ENCODE assay signal across 24 cellular contexts in genomic region chr1:239682945-239683344, GRCh38.
"Had no signal": no experiment of that assay in that cellular context is flagged by ENCODE, and none has a peak within 500 bp of the region (broad histone marks: within the 10 kb centered on the region; RNA-seq: fewer than 3 reads in every experiment).

No MANE protein-coding gene starts in this region.

- H3K4me1 Mint-ChIP-seq: activated CD4-positive, alpha-beta T cell treated with anti-CD3 and anti-CD28 coated beads, Interleukin-2, amount 10 ng/mL, durations not matched to agents 7 days and 5 days; activated CD8-positive, alpha-beta memory T cell treated with anti-CD3 and anti-CD28 coated beads, Interleukin-2, amount 10 ng/mL, durations not matched to agents 7 days and 5 days; activated naive CD8-positive, alpha-beta T cell treated with anti-CD3 and anti-CD28 coated beads, Interleukin-2, amount 50 U/mL, for 24 hours; memory B cell; stimulated activated naive B cell treated with anti-CD40 and anti-IgM and Interleukin-4, amounts not matched to agents 10 μg/mL and 1 μg/mL and 100 μg/mL, for 72 hours had no signal

- H3K27ac ChIP-seq: coronary artery, esophagus squamous epithelium, heart left ventricle, testis, uterus, VCaP had no signal

- H3K36me3 ChIP-seq: esophagus squamous epithelium, heart left ventricle, uterus had no signal

- H3K4me3 ChIP-seq: coronary artery, esophagus squamous epithelium, heart left ventricle, testis, uterus had no signal

- ATAC-seq: activated CD4-positive, CD25-positive, alpha-beta regulatory T cell treated with anti-CD3 and anti-CD28 coated beads, Interleukin-2, amount 50 U/mL, for 24 hours; activated CD8-positive, alpha-beta memory T cell treated with anti-CD3 and anti-CD28 coated beads, Interleukin-2, amount 10 ng/mL, durations not matched to agents 7 days and 5 days; activated CD8-positive, alpha-beta T cell treated with anti-CD3 and anti-CD28 coated beads for 36 hours; activated naive CD8-positive, alpha-beta T cell treated with anti-CD3 and anti-CD28 coated beads, Interleukin-2, amount 50 U/mL, for 24 hours; heart left ventricle; left cardiac atrium; stimulated activated naive B cell treated with anti-CD40 and anti-IgM and Interleukin-4, amounts not matched to agents 10 μg/mL and 1 μg/mL and 100 μg/mL, for 72 hours had no signal

- H3K36me3 Mint-ChIP-seq: activated CD8-positive, alpha-beta memory T cell treated with anti-CD3 and anti-CD28 coated beads, Interleukin-2, amount 10 ng/mL, durations not matched to agents 7 days and 5 days; memory B cell; stimulated activated naive B cell treated with anti-CD40 and anti-IgM and Interleukin-4, amounts not matched to agents 10 μg/mL and 1 μg/mL and 100 μg/mL, for 72 hours had no signal

- H3K27ac Mint-ChIP-seq: activated CD4-positive, alpha-beta T cell treated with anti-CD3 and anti-CD28 coated beads, Interleukin-2, amount 10 ng/mL, durations not matched to agents 7 days and 5 days; activated CD8-positive, alpha-beta memory T cell treated with anti-CD3 and anti-CD28 coated beads, Interleukin-2, amount 10 ng/mL, durations not matched to agents 7 days and 5 days; activated CD8-positive, alpha-beta T cell treated with anti-CD3 and anti-CD28 coated beads for 36 hours; activated naive CD8-positive, alpha-beta T cell treated with anti-CD3 and anti-CD28 coated beads, Interleukin-2, amount 50 U/mL, for 24 hours; activated T-helper 1 cell treated with anti-CD3 and anti-CD28 coated beads, Interleukin-12 subunit alpha, Interleukin-12 subunit beta, Interleukin-2, Interleukin-4 antibody, amounts not matched to agents 30 ng/mL and 10 ng/mL and 1 ng/mL, durations not matched to agents 14 hours and 24 hours and 36 hours; memory B cell; stimulated activated naive B cell treated with anti-CD40 and anti-IgM and Interleukin-4, amounts not matched to agents 10 μg/mL and 1 μg/mL and 100 μg/mL, for 72 hours had no signal

- H3K4me1 ChIP-seq: esophagus squamous epithelium, heart left ventricle, testis, uterus had no signal

- DNase-seq: activated CD4-positive, alpha-beta T cell treated with anti-CD3 and anti-CD28 coated beads, Interleukin-2, amount 10 ng/mL, durations not matched to agents 7 days and 5 days; activated CD8-positive, alpha-beta memory T cell treated with anti-CD3 and anti-CD28 coated beads, Interleukin-2, amount 10 ng/mL, durations not matched to agents 7 days and 5 days; activated CD8-positive, alpha-beta T cell treated with anti-CD3 and anti-CD28 coated beads for 36 hours; activated gamma-delta T cell; activated naive CD4-positive, alpha-beta T cell treated with anti-CD3 and anti-CD28 coated beads, Interleukin-2, amount 50 U/mL, for 16 hours; activated naive CD8-positive, alpha-beta T cell treated with anti-CD3 and anti-CD28 coated beads, Interleukin-2, amount 50 U/mL, for 24 hours; activated T-cell treated with anti-CD3 and anti-CD28 coated beads for 4 hours; cerebellar nuclear complex; esophagus squamous epithelium; heart left ventricle; islet precursor cell; left cardiac atrium; retina; stimulated activated CD4-positive, alpha-beta T cell treated with anti-CD3 and anti-CD28 coated beads, Interleukin-2, amount 100 ng/mL, for 48 hours; stimulated activated CD8-positive, alpha-beta memory T cell treated with anti-CD3 and anti-CD28 coated beads, Interleukin-4, amount 100 ng/mL, for 48 hours; stimulated activated naive B cell treated with anti-CD40 and anti-IgM and Interleukin-4, amounts not matched to agents 10 μg/mL and 1 μg/mL and 100 μg/mL, for 72 hours; testis; trophoblast cell; uterus had no signal

- H3K9me3 ChIP-seq: esophagus squamous epithelium, heart left ventricle, testis, uterus had no signal

- H3K27me3 ChIP-seq: esophagus squamous epithelium, heart left ventricle, testis, uterus had no signal

- H3K9me3 Mint-ChIP-seq: activated CD4-positive, alpha-beta T cell treated with anti-CD3 and anti-CD28 coated beads, Interleukin-2, amount 10 ng/mL, durations not matched to agents 7 days and 5 days; activated CD8-positive, alpha-beta T cell treated with anti-CD3 and anti-CD28 coated beads for 36 hours; activated T-helper 1 cell treated with anti-CD3 and anti-CD28 coated beads, Interleukin-12 subunit alpha, Interleukin-12 subunit beta, Interleukin-2, Interleukin-4 antibody, amounts not matched to agents 30 ng/mL and 10 ng/mL and 1 ng/mL, durations not matched to agents 14 hours and 24 hours and 36 hours had no signal

- H3K27me3 Mint-ChIP-seq: activated CD4-positive, alpha-beta T cell treated with anti-CD3 and anti-CD28 coated beads, Interleukin-2, amount 10 ng/mL, durations not matched to agents 7 days and 5 days; activated CD8-positive, alpha-beta memory T cell treated with anti-CD3 and anti-CD28 coated beads, Interleukin-2, amount 10 ng/mL, durations not matched to agents 7 days and 5 days; activated CD8-positive, alpha-beta T cell treated with anti-CD3 and anti-CD28 coated beads for 36 hours; activated naive CD8-positive, alpha-beta T cell treated with anti-CD3 and anti-CD28 coated beads, Interleukin-2, amount 50 U/mL, for 24 hours; memory B cell; stimulated activated naive B cell treated with anti-CD40 and anti-IgM and Interleukin-4, amounts not matched to agents 10 μg/mL and 1 μg/mL and 100 μg/mL, for 72 hours had no signal

- H3K4me3 Mint-ChIP-seq: activated CD4-positive, alpha-beta T cell treated with anti-CD3 and anti-CD28 coated beads, Interleukin-2, amount 10 ng/mL, durations not matched to agents 7 days and 5 days; activated CD8-positive, alpha-beta memory T cell treated with anti-CD3 and anti-CD28 coated beads, Interleukin-2, amount 10 ng/mL, durations not matched to agents 7 days and 5 days; activated CD8-positive, alpha-beta T cell treated with anti-CD3 and anti-CD28 coated beads for 36 hours; activated naive CD8-positive, alpha-beta T cell treated with anti-CD3 and anti-CD28 coated beads, Interleukin-2, amount 50 U/mL, for 24 hours; activated T-helper 1 cell treated with anti-CD3 and anti-CD28 coated beads, Interleukin-12 subunit alpha, Interleukin-12 subunit beta, Interleukin-2, Interleukin-4 antibody, amounts not matched to agents 30 ng/mL and 10 ng/mL and 1 ng/mL, durations not matched to agents 14 hours and 24 hours and 36 hours; memory B cell; stimulated activated naive B cell treated with anti-CD40 and anti-IgM and Interleukin-4, amounts not matched to agents 10 μg/mL and 1 μg/mL and 100 μg/mL, for 72 hours had no signal
